Comparison of ENCODE assay signal across 8 cellular contexts in the genomic region with DNA sequence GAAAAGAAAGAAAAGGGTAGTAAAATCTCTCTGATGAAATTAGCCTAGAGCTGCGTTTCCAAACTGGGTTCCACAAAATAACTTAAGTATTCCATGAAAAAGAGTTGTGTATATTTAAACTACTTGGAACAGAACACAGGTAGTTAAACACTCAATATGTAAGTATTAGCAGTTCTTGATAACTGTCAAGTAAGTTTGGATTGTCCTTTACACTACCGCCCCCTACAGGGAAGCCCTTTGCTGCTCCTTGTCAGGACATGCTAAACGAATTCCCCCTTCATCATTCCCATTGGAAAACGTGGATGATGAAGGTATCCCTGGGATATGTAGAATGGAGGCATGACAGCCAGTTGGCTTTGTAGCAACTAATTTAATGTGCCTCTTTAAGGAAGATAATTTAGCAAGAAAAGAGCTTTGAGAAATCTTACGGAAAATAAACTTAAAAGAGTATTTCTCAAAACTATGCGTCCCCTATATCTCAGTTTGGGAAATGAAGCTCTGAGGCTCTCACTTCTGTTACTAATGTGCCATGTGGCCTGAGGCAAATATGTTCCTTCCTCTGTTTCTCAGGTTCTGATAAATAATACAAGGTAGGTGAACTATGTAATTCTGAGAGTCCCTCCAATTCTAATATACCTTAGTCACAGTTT. TPM values are rescaled to one million over a fixed set of nuclear protein-coding genes. Genes with fewer than 3 reads are reported as not detected.
DNase-seq lines count a peak whose midpoint lies in the region; ATAC-seq, FAIRE-seq and TF ChIP-seq lines count a peak whose summit lies in the region.

No MANE protein-coding gene starts in this region.

- H3K36me3 ChIP-seq in colonic mucosa = peaks cover 14% of the 10 kb centered on the region

- ATAC-seq in HG02938 (IDR thresholded peaks at IDR 0.05; ENCODE audit: unreplicated experiment) = no peak

- peak; percentile 5 for DNase-seq in LoVo (ENCODE audit: low spot score)
- peak; percentile 53 to 67 for DNase-seq in activated CD4-positive, alpha-beta T cell treated with anti-CD3 and anti-CD28 coated beads for 24 hours (ENCODE audit: low read depth in 2 of 2)
- peak; percentile 69 for DNase-seq in colonic mucosa
- peak; percentile 83 for DNase-seq in midbrain (lab: John Stamatoyannopoulos, UW)
- DNase-seq in stimulated activated CD8-positive, alpha-beta memory T cell treated with anti-CD3 and anti-CD28 coated beads, Interleukin-4, amount 100 ng/mL, for 24 hours (ENCODE audit: low read depth) = peak; percentile 53
- DNase-seq in cortex of kidney (lab: John Stamatoyannopoulos, UW) = no peak

- TF ChIP-seq CTCF in colonic mucosa (IDR thresholded peaks at IDR 0.05) = peak; percentile 62

- intact Hi-C loops in colonic mucosa (cut with DNase I) = loop anchor here (5.0 kb wide), 1 partner anchor 90 kb away; no protein-coding TSS in a partner anchor

- no peaks in the 10 kb centered on the region for H3K9me3 ChIP-seq in colonic mucosa

- H3K4me1 ChIP-seq in colonic mucosa = no peaks in the 10 kb centered on the region

- H3K27me3 ChIP-seq in colonic mucosa = no peaks in the 10 kb centered on the region

- H3K27ac ChIP-seq in colonic mucosa = no peak overlapping the region

- H3K9ac ChIP-seq in colonic mucosa (ENCODE audit: low read depth in 2 of 2, low read length in 2 of 2) = no peak overlapping the region

- no peak overlapping the region for H3K4me3 ChIP-seq in colonic mucosa

- peak; percentile 79 for FAIRE-seq in G401.6 (lab: Jason Lieb, UNC)

RNA-seq across cellular contexts. Expression of a gene that starts 18.8 kb away (rescaled TPM):
- 10 to 100 TPM; 31.3 to 41.2 TPM for total RNA-seq in colonic mucosa

RNA-seq across cellular contexts. Expression of a gene that starts 26.3 kb away (rescaled TPM):
- 10 to 100 TPM; 14.7 to 14.9 TPM for total RNA-seq in colonic mucosa
